ENCODE assay signal across 21 cellular contexts in genomic region chr1:90381598-90381997, GRCh38.
DNase-seq lines count a peak whose midpoint lies in the region; ATAC-seq and TF ChIP-seq lines count a peak whose summit lies in the region.
"Had no signal": no experiment of that assay in that cellular context is flagged by ENCODE, and none has a peak within 500 bp of the region (broad histone marks: within the 10 kb centered on the region; RNA-seq: fewer than 3 reads in every experiment).

No MANE protein-coding gene starts in this region.

- TF ChIP-seq EP300 in stomach (IDR thresholded peaks at IDR 0.05), result no peak

- intact Hi-C loops in activated CD4-positive, alpha-beta T cell treated with anti-CD3 and anti-CD28 coated beads, Interleukin-2, amount 10 ng/mL, durations not matched to agents 24 days and 14 days (cut with micrococcal nuclease), result no loop called here
- intact Hi-C loops in left lung (cut with DNase I) (no loop called here), stomach (cut with DNase I; ENCODE audit: low total_unique reads) (no loop called here)

- no peaks in the 10 kb centered on the region for H3K36me3 Mint-ChIP-seq in activated CD4-positive, alpha-beta T cell treated with anti-CD3 and anti-CD28 coated beads, Interleukin-2, amount 10 ng/mL, durations not matched to agents 24 days and 14 days (ENCODE audit: low read depth)
- no peaks in the 10 kb centered on the region for H3K36me3 Mint-ChIP-seq in immature natural killer cell
- H3K36me3 Mint-ChIP-seq: CD4-positive, CD25-positive, alpha-beta regulatory T cell; CD8-positive, alpha-beta T cell had no signal

- H3K27me3 ChIP-seq in left lung (no peaks in the 10 kb centered on the region), stomach (no peaks in the 10 kb centered on the region)
- H3K27me3 ChIP-seq: BLaER1 had no signal

- H3K9me3 Mint-ChIP-seq in activated CD4-positive, alpha-beta T cell treated with anti-CD3 and anti-CD28 coated beads, Interleukin-2, amount 10 ng/mL, durations not matched to agents 24 days and 14 days, result no peaks in the 10 kb centered on the region
- no peaks in the 10 kb centered on the region for H3K9me3 Mint-ChIP-seq in immature natural killer cell
- H3K9me3 Mint-ChIP-seq: CD4-positive, CD25-positive, alpha-beta regulatory T cell; CD8-positive, alpha-beta T cell; GM23338 had no signal

- ATAC-seq in left lung, result peak; percentile 53
- ATAC-seq: CD8-positive, alpha-beta T cell; GM23338; HCT116 had no signal

- H3K27ac ChIP-seq in left lung (no peak overlapping the region), stomach (no peak overlapping the region)
- H3K27ac ChIP-seq: 22Rv1, BLaER1, C4-2B had no signal

- H3K27me3 Mint-ChIP-seq in activated CD4-positive, alpha-beta T cell treated with anti-CD3 and anti-CD28 coated beads, Interleukin-2, amount 10 ng/mL, durations not matched to agents 24 days and 14 days, result no peaks in the 10 kb centered on the region
- peaks cover 2 to 3% (median 2%) of the 10 kb centered on the region in 3 donors for H3K27me3 Mint-ChIP-seq in immature natural killer cell (ENCODE audit: low read depth in 3 of 3)
- H3K27me3 Mint-ChIP-seq: B cell had no signal

- H3K27ac Mint-ChIP-seq in activated CD4-positive, alpha-beta T cell treated with anti-CD3 and anti-CD28 coated beads, Interleukin-2, amount 10 ng/mL, durations not matched to agents 24 days and 14 days, result no peak overlapping the region
- H3K27ac Mint-ChIP-seq in immature natural killer cell, result no peak overlapping the region
- H3K27ac Mint-ChIP-seq: B cell; CD4-positive, CD25-positive, alpha-beta regulatory T cell; CD8-positive, alpha-beta T cell; GM23338; H9 had no signal

- H3K4me1 Mint-ChIP-seq in activated CD4-positive, alpha-beta T cell treated with anti-CD3 and anti-CD28 coated beads, Interleukin-2, amount 10 ng/mL, durations not matched to agents 24 days and 14 days, result no peaks in the 10 kb centered on the region
- no peaks in the 10 kb centered on the region for H3K4me1 Mint-ChIP-seq in immature natural killer cell
- H3K4me1 Mint-ChIP-seq: B cell; CD4-positive, CD25-positive, alpha-beta regulatory T cell; H9 had no signal

- no peaks in the 10 kb centered on the region for H3K36me3 ChIP-seq in left lung
- no peaks in the 10 kb centered on the region for H3K36me3 ChIP-seq in stomach
- H3K36me3 ChIP-seq: BLaER1 had no signal

- no peaks in the 10 kb centered on the region for H3K9me3 ChIP-seq in left lung
- no peaks in the 10 kb centered on the region for H3K9me3 ChIP-seq in stomach
- H3K9me3 ChIP-seq: BLaER1, Caco-2 had no signal

- TF ChIP-seq POLR2A in stomach (IDR thresholded peaks at IDR 0.05), result no peak

- WGBS in stomach, 5 donors, result 29 to 52% (median 40%) methylated on average over 4 of the region's 4 CpGs

- DNase-seq in NCI-H510A treated with DMSO at 0.1 percent for 48 hours (lab: John Stamatoyannopoulos, UW) (peak; percentile 15), NCI-H510A (lab: John Stamatoyannopoulos, UW) (no peak), left lung (no peak), stomach (peak; percentile 42), NCI-H1417 treated with DMSO at 0.1 percent for 48 hours (lab: John Stamatoyannopoulos, UW) (no peak), immature natural killer cell (no peak)
- peak; percentile 18 for DNase-seq in activated CD4-positive, alpha-beta T cell treated with anti-CD3 and anti-CD28 coated beads, Interleukin-2, amount 10 ng/mL, durations not matched to agents 24 days and 14 days
- DNase-seq in activated CD4-positive, alpha-beta T cell treated with anti-CD3 and anti-CD28 coated beads for 4 hours, result no peak
- DNase-seq: Caco-2; CD4-positive, CD25-positive, alpha-beta regulatory T cell; CD8-positive, alpha-beta T cell; DMS79; EL; GDM1; H9 had no signal

- H3K4me1 ChIP-seq in left lung (no peaks in the 10 kb centered on the region), stomach (peaks cover 0 to 7% (median 0%) of the 10 kb centered on the region in 4 donors)
- H3K4me1 ChIP-seq: BLaER1, Caco-2 had no signal

- no peak overlapping the region for H3K4me3 ChIP-seq in left lung
- no peak overlapping the region for H3K4me3 ChIP-seq in stomach
- H3K4me3 ChIP-seq: BLaER1, GM23338 had no signal

- TF ChIP-seq CTCF in left lung (IDR thresholded peaks at IDR 0.05) (no peak), stomach (IDR thresholded peaks at IDR 0.05) (no peak)

- H3K4me3 Mint-ChIP-seq in activated CD4-positive, alpha-beta T cell treated with anti-CD3 and anti-CD28 coated beads, Interleukin-2, amount 10 ng/mL, durations not matched to agents 24 days and 14 days, result no peak overlapping the region
- no peak overlapping the region for H3K4me3 Mint-ChIP-seq in immature natural killer cell
- H3K4me3 Mint-ChIP-seq: B cell; CD4-positive, CD25-positive, alpha-beta regulatory T cell; CD8-positive, alpha-beta T cell; GM23338; H9 had no signal

Comparison
In these comparisons a context has a peak if more than half of its experiments do, and no peak if none do; other contexts are left out.
1. DNase-seq: peak in NCI-H510A treated with DMSO at 0.1 percent for 48 hours (single experiment), activated CD4-positive, alpha-beta T cell treated with anti-CD3 and anti-CD28 coated beads, Interleukin-2, amount 10 ng/mL, durations not matched to agents 24 days and 14 days (single experiment) and stomach (single experiment); none in NCI-H510A (single experiment), activated CD4-positive, alpha-beta T cell treated with anti-CD3 and anti-CD28 coated beads for 4 hours (0 of 2), left lung (0 of 2), NCI-H1417 treated with DMSO at 0.1 percent for 48 hours (single experiment) and immature natural killer cell (0 of 3).